8 cellular contexts compared by ENCODE assay signal in genomic region chr7:43758029-43758860, GRCh38. TPM values are rescaled to one million over a fixed set of nuclear protein-coding genes. Genes with fewer than 3 reads are reported as not detected.
DNase-seq lines count a peak whose midpoint lies in the region; ATAC-seq and TF ChIP-seq lines count a peak whose summit lies in the region.

Gene BLVRA, plus strand, starts transcription at chr7:43758680. Its CDS starts 12,479 bp downstream, at chr7:43771159.

- H3K4me3 ChIP-seq in ACC112 (ENCODE audit: low read depth, low read length) (peak within 1 kb of the TSS; percentile 97), fibroblast of villous mesenchyme (ENCODE audit: low read depth, low read length) (peak within 1 kb of the TSS; percentile 71)

- H2AFZ ChIP-seq in ACC112 (ENCODE audit: low read length, unreplicated experiment), result peak within 1 kb of the TSS; percentile 89

- no peaks in the 10 kb centered on the region for H3K27me3 ChIP-seq in ACC112 (ENCODE audit: insufficient read depth, low read length)

- H3K4me1 Mint-ChIP-seq in neural crest cell, result peaks cover 20% of the 10 kb centered on the region

- H3K4me3 Mint-ChIP-seq in neural crest cell, result peak within 1 kb of the TSS; percentile 86

- H3K9me3 Mint-ChIP-seq in neural crest cell, result no peaks in the 10 kb centered on the region

- H3K36me3 ChIP-seq in ACC112 (ENCODE audit: insufficient read depth, low read length), result no peaks in the 10 kb centered on the region

- H3K79me2 ChIP-seq in ACC112 (ENCODE audit: control insufficient read depth, insufficient read depth, low read length, unreplicated experiment), result peaks cover 10% of the 10 kb centered on the region

- peak within 1 kb of the TSS; percentile 33; the same call in 1 of the 2 replicates for H3K27ac ChIP-seq in ACC112 (ENCODE audit: low read depth, low read length)

- peak; percentile 51 for ATAC-seq in GM18517 (IDR thresholded peaks at IDR 0.05; ENCODE audit: unreplicated experiment)
- ATAC-seq in HG03039 (IDR thresholded peaks at IDR 0.05; ENCODE audit: unreplicated experiment), result peak; percentile 49

- no peaks in the 10 kb centered on the region for H3K36me3 Mint-ChIP-seq in neural crest cell (ENCODE audit: low read depth)

- H3K27me3 Mint-ChIP-seq in neural crest cell (ENCODE audit: low read depth), result peaks cover 28% of the 10 kb centered on the region

- peak within 1 kb of the TSS; percentile 50 for H3K27ac Mint-ChIP-seq in neural crest cell (ENCODE audit: unreplicated experiment)

- DNase-seq in activated T-helper 9 cell treated with anti-CD3 and anti-CD28 coated beads, Interleukin-2, amount 50 U/mL, for 16 hours (ENCODE audit: low read depth), result peak; percentile 58
- DNase-seq in fibroblast of villous mesenchyme (ENCODE audit: low read depth) (peak; percentile 48), neural crest cell (ENCODE audit: low read depth, low spot score) (peak; percentile 49), stromal cell of bone marrow (ENCODE audit: low read depth) (peak; percentile 16)

- peaks cover 22% of the 10 kb centered on the region for H3K4me1 ChIP-seq in ACC112 (ENCODE audit: control insufficient read depth, insufficient read depth, low read length, unreplicated experiment)

- no peak for TF ChIP-seq CTCF in fibroblast of villous mesenchyme (IDR thresholded peaks at IDR 0.05; ENCODE audit: insufficient read depth, low read depth, low read length)
- no peak for TF ChIP-seq CTCF in neural crest cell (conservative IDR thresholded peaks at IDR 0.05)

TF ChIP-seq in PFSK-1, 5 proteins besides CTCF, POLR2A, EP300 and RAD21:
- TF ChIP-seq FOXP2 (optimal IDR thresholded peaks at IDR 0.05; ENCODE audit: borderline replicate concordance, extremely low read depth, extremely low read length, insufficient read depth) (peak; percentile 30), SIN3A (IDR thresholded peaks at IDR 0.05; ENCODE audit: borderline replicate concordance, insufficient read depth, low read length) (no peak)
TF ChIP-seq in PFSK-1: peak in this region for 1.

RNA-seq across cellular contexts. Expression of gene BLVRA, which starts in this region (rescaled TPM):
- polyA plus RNA-seq in PFSK-1 (2012; ENCODE audit: insufficient read length, low read depth), result 35.2 TPM
- total RNA-seq in fibroblast of villous mesenchyme, result 14.7 and 24.2 TPM in 2 replicates
- total RNA-seq in neural crest cell, result 31.3 and 31.6 TPM in 2 replicates

Comparison
In these comparisons a context has a peak if more than half of its experiments do, and no peak if none do; other contexts are left out.
1. Peak in every context shown above with its lines: DNase-seq, ATAC-seq, H3K4me3 ChIP-seq and H3K27ac ChIP-seq.